In the genomic region with DNA sequence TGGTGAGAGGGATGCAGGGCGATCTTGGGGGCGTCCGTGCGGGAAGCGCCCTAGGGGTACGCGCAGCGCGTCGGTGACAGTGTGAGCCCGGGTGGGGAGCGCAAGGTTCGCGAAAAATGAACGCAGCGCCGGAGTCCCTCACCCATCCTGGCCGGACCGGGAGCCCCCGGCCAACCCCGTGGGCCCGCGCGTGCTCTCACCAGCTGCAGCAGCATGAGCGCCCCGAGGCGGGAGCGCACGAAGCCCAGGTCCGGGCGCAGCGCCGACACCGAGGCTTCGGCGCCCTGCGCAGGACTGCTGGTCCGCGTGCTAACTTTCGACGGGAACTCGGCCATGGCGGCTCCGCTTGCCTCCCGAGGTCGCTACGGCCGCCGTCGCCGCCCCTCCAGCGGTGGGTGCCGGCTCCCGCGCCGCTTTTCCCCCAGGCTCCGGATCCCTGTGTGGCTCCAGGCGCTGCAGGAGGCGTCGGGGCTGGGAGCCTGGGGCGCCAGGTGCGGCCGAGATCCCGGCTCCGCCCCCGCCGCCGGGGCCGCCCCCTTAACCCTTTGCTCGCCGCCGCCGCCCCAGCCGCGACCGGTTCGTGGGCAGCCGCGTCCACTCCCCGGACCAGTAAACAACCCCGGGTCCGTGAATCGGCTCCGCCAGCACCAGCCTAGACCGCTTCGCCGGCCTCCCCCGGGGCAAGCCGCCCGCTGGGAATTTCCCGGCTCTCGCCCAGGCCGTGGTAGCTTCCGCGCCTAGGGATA, we compare ENCODE assay signal across 1 cellular context.
TF ChIP-seq lines count a peak whose summit lies in the region.

Gene PLLP (minus strand): TSS at position 467 of the 746 bp plus-strand sequence. CDS start 132 bp downstream, at position 335.

TF ChIP-seq in K562, 482 proteins besides CTCF, POLR2A, EP300 and RAD21 (continued from another document and continues in another):
- TF ChIP-seq RREB1 (CRISPR knock-in tag; IDR thresholded peaks at IDR 0.05), result no peak
- TF ChIP-seq, protein P1, sequence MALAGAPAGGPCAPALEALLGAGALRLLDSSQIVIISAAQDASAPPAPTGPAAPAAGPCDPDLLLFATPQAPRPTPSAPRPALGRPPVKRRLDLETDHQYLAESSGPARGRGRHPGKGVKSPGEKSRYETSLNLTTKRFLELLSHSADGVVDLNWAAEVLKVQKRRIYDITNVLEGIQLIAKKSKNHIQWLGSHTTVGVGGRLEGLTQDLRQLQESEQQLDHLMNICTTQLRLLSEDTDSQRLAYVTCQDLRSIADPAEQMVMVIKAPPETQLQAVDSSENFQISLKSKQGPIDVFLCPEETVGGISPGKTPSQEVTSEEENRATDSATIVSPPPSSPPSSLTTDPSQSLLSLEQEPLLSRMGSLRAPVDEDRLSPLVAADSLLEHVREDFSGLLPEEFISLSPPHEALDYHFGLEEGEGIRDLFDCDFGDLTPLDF (CRISPR knock-in tag; IDR thresholded peaks at IDR 0.05), result peak; percentile 81; the same call in 1 of the 2 replicates
- no peak for TF ChIP-seq THRAP3 (IDR thresholded peaks at IDR 0.05; ENCODE audit: borderline replicate concordance)
- TF ChIP-seq CXXC5 (CRISPR knock-in tag; IDR thresholded peaks at IDR 0.05), result peak; percentile 90
- TF ChIP-seq NFRKB (IDR thresholded peaks at IDR 0.05; ENCODE audit: low read depth), result no peak
- TF ChIP-seq STAG1 (CRISPR knock-in tag; IDR thresholded peaks at IDR 0.05; ENCODE audit: borderline replicate concordance), result peak; percentile 36; the same call in 1 of the 2 replicates
- TF ChIP-seq ZNF586 (CRISPR knock-in tag; conservative IDR thresholded peaks at IDR 0.05), result no peak
- peak; percentile 39; the same call in 1 of the 2 replicates for TF ChIP-seq SOX6 (IDR thresholded peaks at IDR 0.05)
- no peak for TF ChIP-seq RFX7 (CRISPR knock-in tag; IDR thresholded peaks at IDR 0.05)
- TF ChIP-seq CBX8 (IDR thresholded peaks at IDR 0.05; ENCODE audit: borderline replicate concordance, extremely low read depth, low read depth, low read length, poor library complexity, severe bottlenecking), result no peak
- TF ChIP-seq RNF2 (IDR thresholded peaks at IDR 0.05), result peak; percentile 62; the same call in 1 of the 2 replicates
- peak in 1 of 2 experiments; percentile 84; a peak in 2 of 4 replicates for TF ChIP-seq TEAD1 (CRISPR knock-in tag; IDR thresholded peaks at IDR 0.05)
- no peak for TF ChIP-seq CUX1 (CRISPR knock-in tag; IDR thresholded peaks at IDR 0.05)
- peak; percentile 92; the same call in 1 of the 2 replicates for TF ChIP-seq ATF6 (CRISPR knock-in tag; IDR thresholded peaks at IDR 0.05)
- TF ChIP-seq POLR2B (IDR thresholded peaks at IDR 0.05; ENCODE audit: low read depth, partially characterized antibody), result no peak
- TF ChIP-seq ZNF217 (CRISPR knock-in tag; IDR thresholded peaks at IDR 0.05), result peak; percentile 61; the same call in 1 of the 2 replicates
- peak; percentile 76 for TF ChIP-seq ZFX (CRISPR knock-in tag; IDR thresholded peaks at IDR 0.05)
- peak; percentile 53; the same call in 1 of the 2 replicates for TF ChIP-seq GATAD2B (IDR thresholded peaks at IDR 0.05; ENCODE audit: borderline replicate concordance)
- TF ChIP-seq MAX (CRISPR knock-in tag; IDR thresholded peaks at IDR 0.05), result peak; percentile 97
- TF ChIP-seq NELFE (IDR thresholded peaks at IDR 0.05; ENCODE audit: insufficient read depth, insufficient read length), result no peak
- TF ChIP-seq CBFA2T3 (IDR thresholded peaks at IDR 0.05), result peak; percentile 12
- no peak for TF ChIP-seq ZSCAN29 (IDR thresholded peaks at IDR 0.05)
- no peak for TF ChIP-seq EHMT2 (IDR thresholded peaks at IDR 0.05)
- no peak for TF ChIP-seq HDAC6 (IDR thresholded peaks at IDR 0.05; ENCODE audit: low read depth, low read length)
- TF ChIP-seq RBBP5 (IDR thresholded peaks at IDR 0.05; ENCODE audit: borderline replicate concordance, insufficient read depth, low read length, poor library complexity, severe bottlenecking), result peak; percentile 63
- TF ChIP-seq SP1 (CRISPR knock-in tag; IDR thresholded peaks at IDR 0.05), result 0 out of 2 replicates have a peak, but pooled peaks have one; percentile 68
- TF ChIP-seq TAF15 (IDR thresholded peaks at IDR 0.05; ENCODE audit: low read depth, low read length), result no peak
- TF ChIP-seq, protein P2, sequence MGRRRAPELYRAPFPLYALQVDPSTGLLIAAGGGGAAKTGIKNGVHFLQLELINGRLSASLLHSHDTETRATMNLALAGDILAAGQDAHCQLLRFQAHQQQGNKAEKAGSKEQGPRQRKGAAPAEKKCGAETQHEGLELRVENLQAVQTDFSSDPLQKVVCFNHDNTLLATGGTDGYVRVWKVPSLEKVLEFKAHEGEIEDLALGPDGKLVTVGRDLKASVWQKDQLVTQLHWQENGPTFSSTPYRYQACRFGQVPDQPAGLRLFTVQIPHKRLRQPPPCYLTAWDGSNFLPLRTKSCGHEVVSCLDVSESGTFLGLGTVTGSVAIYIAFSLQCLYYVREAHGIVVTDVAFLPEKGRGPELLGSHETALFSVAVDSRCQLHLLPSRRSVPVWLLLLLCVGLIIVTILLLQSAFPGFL (CRISPR knock-in tag; IDR thresholded peaks at IDR 0.05), result no peak; the same call in 1 of the 2 replicates
- TF ChIP-seq ESRRB (CRISPR knock-in tag; IDR thresholded peaks at IDR 0.05; ENCODE audit: borderline replicate concordance), result no peak
- no peak for TF ChIP-seq BRCA1 (IDR thresholded peaks at IDR 0.05)
- TF ChIP-seq BRCA1 (CRISPR knock-in tag; IDR thresholded peaks at IDR 0.05), result no peak
- TF ChIP-seq ETS2 (tag; IDR thresholded peaks at IDR 0.05; ENCODE audit: borderline replicate concordance, poor library complexity, severe bottlenecking), result no peak
- no peak for TF ChIP-seq HMG20A (CRISPR knock-in tag; conservative IDR thresholded peaks at IDR 0.05)
- 0 out of 2 replicates have a peak, but pooled peaks have one; percentile 45 for TF ChIP-seq ESRRA (IDR thresholded peaks at IDR 0.05; ENCODE audit: borderline replicate concordance, low read depth)
- TF ChIP-seq RBM17 (IDR thresholded peaks at IDR 0.05; ENCODE audit: borderline replicate concordance, low read depth, low read length), result no peak
- TF ChIP-seq ZNF431 (CRISPR knock-in tag; IDR thresholded peaks at IDR 0.05), result peak; percentile 90
- 0 out of 2 replicates have a peak, but pooled peaks have one; percentile 60 for TF ChIP-seq TOE1 (IDR thresholded peaks at IDR 0.05; ENCODE audit: borderline replicate concordance)
- no peak for TF ChIP-seq TOE1 (CRISPR knock-in tag; IDR thresholded peaks at IDR 0.05; ENCODE audit: borderline replicate concordance, low read depth)
- TF ChIP-seq, protein P3, sequence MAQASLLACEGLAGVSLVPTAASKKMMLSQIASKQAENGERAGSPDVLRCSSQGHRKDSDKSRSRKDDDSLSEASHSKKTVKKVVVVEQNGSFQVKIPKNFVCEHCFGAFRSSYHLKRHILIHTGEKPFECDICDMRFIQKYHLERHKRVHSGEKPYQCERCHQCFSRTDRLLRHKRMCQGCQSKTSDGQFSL (CRISPR knock-in tag; IDR thresholded peaks at IDR 0.05), result peak; percentile 55
- TF ChIP-seq, protein P3 (tag; IDR thresholded peaks at IDR 0.05), result no peak
- peak; percentile 83; the same call in 1 of the 2 replicates for TF ChIP-seq FOXK1 (CRISPR knock-in tag; IDR thresholded peaks at IDR 0.05; ENCODE audit: borderline replicate concordance)
- no peak for TF ChIP-seq POLR3A (IDR thresholded peaks at IDR 0.05; ENCODE audit: borderline replicate concordance, extremely low read depth, insufficient read depth, insufficient read length)
